8 cellular contexts compared by ENCODE assay signal in genomic region chr1:236523704-236524141, GRCh38. TPM values are rescaled to one million over a fixed set of nuclear protein-coding genes. Genes with fewer than 3 reads are reported as not detected.
DNase-seq lines count a peak whose midpoint lies in the region; TF ChIP-seq lines count a peak whose summit lies in the region.

Gene LGALS8 (plus strand): TSS chr1:236523982. CDS start chr1:236526071, 2,089 bp downstream.

- H3K4me2 ChIP-seq in neural progenitor cell: peak within 1 kb of the TSS; percentile 90

- no peaks in the 10 kb centered on the region for H3K9me3 ChIP-seq in neural progenitor cell (ENCODE audit: low read depth)
- no peaks in the 10 kb centered on the region for H3K9me3 ChIP-seq in stomach smooth muscle (ENCODE audit: control insufficient read depth in 2 of 2, low read length in 2 of 2)

- H3K27me3 ChIP-seq in neural progenitor cell (peaks cover 26% of the 10 kb centered on the region), stomach smooth muscle (ENCODE audit: control insufficient read depth in 1 of 2, insufficient read depth in 2 of 2, low read length in 2 of 2) (no peaks in the 10 kb centered on the region)

- H3K27me3 Mint-ChIP-seq in neural progenitor cell (ENCODE audit: insufficient read depth, low read depth): peaks cover 4% of the 10 kb centered on the region

- peak within 1 kb of the TSS; percentile 76 to 90 for H3K4me3 ChIP-seq in foreskin fibroblast (ENCODE audit: low read depth in 1 of 2, low read length in 2 of 2)
- H3K4me3 ChIP-seq in neural progenitor cell: peak within 1 kb of the TSS; percentile 52
- peak within 1 kb of the TSS; percentile 75 to 98 for H3K4me3 ChIP-seq in stomach smooth muscle (ENCODE audit: low read length in 2 of 2)

- peak; percentile 92 for DNase-seq in CMK (ENCODE audit: low read depth)
- peak; percentile 84 for DNase-seq in GM20000 (ENCODE audit: low spot score)
- peak; percentile 60 for DNase-seq in HT1080 (ENCODE audit: low read depth)
- DNase-seq in SHP77 (lab: John Stamatoyannopoulos, UW): peak; percentile 73 to 84
- peak; percentile 72 for DNase-seq in activated gamma-delta T cell (lab: John Stamatoyannopoulos, UW)
- peak; percentile 85 to 94 for DNase-seq in foreskin fibroblast
- peak; percentile 69 for DNase-seq in neural progenitor cell (ENCODE audit: low spot score)

- TF ChIP-seq CTCF in GM20000 (IDR thresholded peaks at IDR 0.05; ENCODE audit: extremely low read depth, missing control alignments) (no peak), foreskin fibroblast (IDR thresholded peaks at IDR 0.05; ENCODE audit: low read depth, low read length) (no peak), neural progenitor cell (IDR thresholded peaks at IDR 0.05) (no peak)

- H3K9me3 Mint-ChIP-seq in neural progenitor cell: no peaks in the 10 kb centered on the region

- H3K36me3 ChIP-seq in neural progenitor cell (no peaks in the 10 kb centered on the region), stomach smooth muscle (ENCODE audit: control insufficient read depth in 2 of 2, insufficient read depth in 2 of 2, low read length in 2 of 2) (peaks cover 4 to 9% of the 10 kb centered on the region in 2 donors)

- H3K4me1 ChIP-seq in neural progenitor cell (peaks cover 7% of the 10 kb centered on the region), stomach smooth muscle (ENCODE audit: control insufficient read depth, insufficient read depth, low read length) (peaks cover 8% of the 10 kb centered on the region)

- peak within 1 kb of the TSS; percentile 90 for H2AFZ ChIP-seq in neural progenitor cell (replicated peaks)

- H3K27ac ChIP-seq in neural progenitor cell (no peak within 1 kb of the TSS), stomach smooth muscle (ENCODE audit: low read length) (peak within 1 kb of the TSS; percentile 75)

- no peak within 1 kb of the TSS for H3K9ac ChIP-seq in neural progenitor cell
- peak within 1 kb of the TSS; percentile 65 to 90 for H3K9ac ChIP-seq in stomach smooth muscle (ENCODE audit: low read length in 2 of 2)

- H3K36me3 Mint-ChIP-seq in neural progenitor cell: no peaks in the 10 kb centered on the region

- no peak within 1 kb of the TSS for H3K27ac Mint-ChIP-seq in neural progenitor cell

- H3F3A ChIP-seq in neural progenitor cell (ENCODE audit: low read depth): peaks cover 9% of the 10 kb centered on the region

- peak within 1 kb of the TSS; percentile 88 for H3K4me3 Mint-ChIP-seq in neural progenitor cell

- no peaks in the 10 kb centered on the region for H3K79me2 ChIP-seq in neural progenitor cell (ENCODE audit: low read depth)

- no peaks in the 10 kb centered on the region for H4K20me1 ChIP-seq in neural progenitor cell (ENCODE audit: low read depth)

- peaks cover 10% of the 10 kb centered on the region for H3K4me1 Mint-ChIP-seq in neural progenitor cell

RNA-seq across cellular contexts. Expression of gene LGALS8, which starts in this region (rescaled TPM):
- total RNA-seq in HT1080 (2014; rRNA removed; shearing (Covaris generic)): 20.8 and 43.6 TPM in 2 replicates
- polyA plus RNA-seq in HT1080 (2015; cell fraction: cytosol; rRNA removed): 36.7 and 38.7 TPM in 2 replicates
- 79.8 and 84.9 TPM in 2 replicates for polyA plus RNA-seq in HT1080 (2015; cell fraction: nucleus; rRNA removed)
- 17.4 and 28.1 TPM in 2 replicates for total RNA-seq in neural progenitor cell (ENCODE audit: low replicate concordance)
